ENCODE assay signal across 8 cellular contexts in the genomic region with DNA sequence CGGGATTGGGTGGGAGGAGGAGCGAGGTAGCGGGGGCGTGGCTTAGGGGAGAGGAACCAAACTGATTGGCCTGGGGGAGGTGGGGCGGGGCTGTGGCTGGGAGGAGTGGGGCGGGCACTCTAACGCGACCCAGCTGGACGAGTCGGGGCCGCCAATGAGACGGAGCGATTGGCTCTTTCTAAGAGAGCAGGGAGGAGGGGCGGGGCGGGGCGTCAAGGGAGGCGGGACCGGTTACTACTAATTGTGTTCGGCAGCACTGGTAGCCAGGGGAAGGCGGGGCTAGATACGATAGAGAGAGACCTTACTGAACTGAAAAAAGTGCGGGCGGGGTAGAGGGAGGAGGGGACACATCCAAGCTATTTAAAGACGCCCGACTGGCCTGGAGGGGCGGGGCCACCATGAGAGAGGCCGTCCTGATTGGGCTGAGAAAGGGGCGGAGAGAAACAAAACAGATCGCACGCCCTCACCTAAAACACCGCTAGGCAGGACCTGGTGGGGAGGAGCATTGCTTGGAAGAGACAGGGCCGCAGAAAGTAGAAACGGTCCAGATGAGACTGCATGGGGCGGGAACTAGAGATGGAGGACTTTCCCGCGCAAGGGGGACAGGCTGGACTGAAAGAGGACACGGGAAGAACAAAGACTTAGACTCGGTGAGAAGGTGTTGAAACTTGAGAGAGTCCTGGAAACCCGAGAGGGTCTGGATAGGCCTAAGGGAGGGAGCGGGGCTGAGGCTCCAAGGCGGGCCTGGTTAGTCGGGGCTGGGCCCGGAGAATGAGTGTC. TPM values are rescaled to one million over a fixed set of nuclear protein-coding genes. Genes with fewer than 3 reads are reported as not detected.
A peak's percentile ranks its signal among the peaks of the same experiment; 100 is the strongest.
DNase-seq lines count a peak whose midpoint lies in the region; ATAC-seq and TF ChIP-seq lines count a peak whose summit lies in the region.

A gene (minus strand): TSS at position 232 of the 780 bp plus-strand sequence. CDS start 295 bp downstream, outside the sequence.

- peak within 1 kb of the TSS; percentile 27 for H3K27ac ChIP-seq in SJCRH30
- H3K27ac ChIP-seq in testis = peak within 1 kb of the TSS; percentile 64 to 74

- no peaks in the 10 kb centered on the region for H3K9me3 Mint-ChIP-seq in activated naive CD8-positive, alpha-beta T cell (ENCODE audit: low read depth)
- peaks cover 30% of the 10 kb centered on the region for H3K9me3 Mint-ChIP-seq in glutamatergic neuron (ENCODE audit: unreplicated experiment)
- H3K9me3 Mint-ChIP-seq in osteocyte (ENCODE audit: unreplicated experiment) = no peaks in the 10 kb centered on the region

- H3K4me1 Mint-ChIP-seq in activated naive CD8-positive, alpha-beta T cell (ENCODE audit: low read depth) = peaks cover 54% of the 10 kb centered on the region
- H3K4me1 Mint-ChIP-seq in glutamatergic neuron (ENCODE audit: low read depth, unreplicated experiment) = peaks cover 23% of the 10 kb centered on the region
- H3K4me1 Mint-ChIP-seq in osteocyte (ENCODE audit: unreplicated experiment) = peaks cover 35% of the 10 kb centered on the region

- H3K27ac Mint-ChIP-seq in activated naive CD8-positive, alpha-beta T cell = peak within 1 kb of the TSS; percentile 30
- H3K27ac Mint-ChIP-seq in glutamatergic neuron (ENCODE audit: unreplicated experiment) (peak within 1 kb of the TSS; percentile 98), osteocyte (ENCODE audit: unreplicated experiment) (peak within 1 kb of the TSS; percentile 68)

- 1 to 2% methylated on average over 42 to 43 of the region's 43 CpGs for WGBS in testis, 2 donors

- peaks cover 2% of the 10 kb centered on the region; the same call in 1 of the 2 replicates for H3K9me3 ChIP-seq in MG63
- H3K9me3 ChIP-seq in SJCRH30 (replicated peaks) = no peaks in the 10 kb centered on the region
- no peaks in the 10 kb centered on the region for H3K9me3 ChIP-seq in testis

- H3K4me1 ChIP-seq in SJCRH30 = peaks cover 9% of the 10 kb centered on the region; the same call in 1 of the 2 replicates
- peaks cover 24% of the 10 kb centered on the region for H3K4me1 ChIP-seq in testis

- peaks cover 2% of the 10 kb centered on the region for H3K36me3 Mint-ChIP-seq in activated naive CD8-positive, alpha-beta T cell
- H3K36me3 Mint-ChIP-seq in glutamatergic neuron (ENCODE audit: unreplicated experiment) (peaks cover 10% of the 10 kb centered on the region), osteocyte (ENCODE audit: unreplicated experiment) (peaks cover 7% of the 10 kb centered on the region)

- H3K27me3 ChIP-seq in MG63 (peaks cover 51% of the 10 kb centered on the region), SJCRH30 (no peaks in the 10 kb centered on the region), testis (no peaks in the 10 kb centered on the region)

- no peak for TF ChIP-seq POLR2A in testis (IDR thresholded peaks at IDR 0.05)

- peak; percentile 39 for ATAC-seq in GM21717 (IDR thresholded peaks at IDR 0.05; ENCODE audit: unreplicated experiment)

- DNase-seq in DMS153 treated with DMSO at 0.1 percent for 48 hours (lab: John Stamatoyannopoulos, UW; ENCODE audit: unreplicated experiment) (peak; percentile 99), MG63 (peak; percentile 90), SJCRH30 (peak; percentile 100), glutamatergic neuron (peak; percentile 100), osteocyte (ENCODE audit: extremely low spot score, unreplicated experiment) (peak; percentile 96), testis (peak; percentile 100)

- peaks cover 18% of the 10 kb centered on the region for H3K27me3 Mint-ChIP-seq in activated naive CD8-positive, alpha-beta T cell
- H3K27me3 Mint-ChIP-seq in glutamatergic neuron (ENCODE audit: unreplicated experiment) = peaks cover 38% of the 10 kb centered on the region
- peaks cover 53% of the 10 kb centered on the region for H3K27me3 Mint-ChIP-seq in osteocyte (ENCODE audit: unreplicated experiment)

- no peak within 1 kb of the TSS for H3K4me3 ChIP-seq in MG63
- peak within 1 kb of the TSS; percentile 57 for H3K4me3 ChIP-seq in SJCRH30
- peak within 1 kb of the TSS; percentile 39 to 41 for H3K4me3 ChIP-seq in testis

- peak within 1 kb of the TSS; percentile 80 for H3K4me3 Mint-ChIP-seq in activated naive CD8-positive, alpha-beta T cell
- H3K4me3 Mint-ChIP-seq in glutamatergic neuron (ENCODE audit: unreplicated experiment) (peak within 1 kb of the TSS; percentile 97), osteocyte (ENCODE audit: unreplicated experiment) (peak within 1 kb of the TSS; percentile 73)

- no peaks in the 10 kb centered on the region for H3K36me3 ChIP-seq in MG63
- H3K36me3 ChIP-seq in SJCRH30 = no peaks in the 10 kb centered on the region
- no peaks in the 10 kb centered on the region for H3K36me3 ChIP-seq in testis (ENCODE audit: low read depth, missing control alignments)

- intact Hi-C loops in testis (cut with DNase I; ENCODE audit: low total_unique reads) = no loop called here

- TF ChIP-seq CTCF in glutamatergic neuron (IDR thresholded peaks at IDR 0.05; ENCODE audit: partially characterized antibody, unreplicated experiment) (no peak), osteocyte (IDR thresholded peaks at IDR 0.05) (no peak), testis (IDR thresholded peaks at IDR 0.05) (no peak)

RNA-seq across cellular contexts. Expression of the gene that starts here (rescaled TPM):
- not detected in 2 replicates for total RNA-seq in MG63 (2014; rRNA removed; shearing (Covaris generic); ENCODE audit: low replicate concordance)
- total RNA-seq in SJCRH30 (2014; rRNA removed; shearing (Covaris generic)) = 1.1 and 1.2 TPM in 2 replicates
- total RNA-seq in glutamatergic neuron (ENCODE audit: unreplicated experiment) = 10.6 TPM
- 1.1 and 1.2 TPM in 2 replicates for total RNA-seq in osteocyte
- 10 to 100 TPM in 1 of 2 donors, 1 to 10 TPM in 1; 6.9 to 16.0 TPM for total RNA-seq in testis
- 7.7 TPM for polyA plus RNA-seq in testis (ENCODE audit: insufficient read depth, low read depth, low replicate concordance)

Comparison
In these comparisons a context has a peak if more than half of its experiments do, and no peak if none do; other contexts are left out.
1. Peak in DNase-seq in MG63; RNA of the gene not detected or under 1 TPM.
2. H3K27ac Mint-ChIP-seq: peak in every context shown above with its lines; median percentile 98 in glutamatergic neuron; 68 in osteocyte; 30 in activated naive CD8-positive, alpha-beta T cell.